Comparison of ENCODE assay signal across 31 cellular contexts in the genomic region with DNA sequence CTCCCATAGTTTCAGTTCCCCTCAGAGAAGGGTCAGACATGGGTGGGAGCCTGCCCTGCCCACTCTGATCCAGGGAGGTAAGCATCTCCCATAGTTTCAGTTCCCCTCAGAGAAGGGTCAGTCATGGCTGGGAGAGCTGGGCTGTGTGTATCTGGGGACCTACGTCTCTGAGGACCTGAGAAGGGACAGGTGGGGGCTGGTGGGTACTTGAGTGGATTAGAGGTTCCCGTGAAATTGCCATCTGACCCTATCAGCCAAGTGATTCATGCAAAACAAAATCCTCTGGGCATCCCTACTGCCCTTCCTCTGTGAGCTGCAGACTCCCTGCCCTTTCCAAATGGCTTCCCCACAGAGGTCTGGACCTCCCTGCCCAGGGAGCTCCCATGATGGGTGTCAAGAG. TPM values are rescaled to one million over a fixed set of nuclear protein-coding genes. Genes with fewer than 3 reads are reported as not detected.
"Had no signal": no experiment of that assay in that cellular context is flagged by ENCODE, and none has a peak within 500 bp of the region (broad histone marks: within the 10 kb centered on the region; RNA-seq: fewer than 3 reads in every experiment).

No MANE protein-coding gene starts in this region.

- H3K4me3 ChIP-seq: adrenal gland, cardiac muscle cell, esophagus squamous epithelium, hepatocyte, pancreas, prostate gland, thyroid gland, upper lobe of left lung, vagina had no signal

- H2AFZ ChIP-seq: hepatocyte had no signal

- H3K27me3 ChIP-seq: adrenal gland, hepatocyte, pancreas, thyroid gland, upper lobe of left lung, vagina had no signal

- H3K36me3 ChIP-seq: adrenal gland, cardiac muscle cell, esophagus squamous epithelium, pancreas, prostate gland, thyroid gland, upper lobe of left lung, vagina had no signal

- H3K27ac ChIP-seq: adrenal gland, cardiac muscle cell, esophagus squamous epithelium, hepatocyte, pancreas, prostate gland, thyroid gland, upper lobe of left lung, vagina had no signal

- H3K9me3 ChIP-seq: adrenal gland, esophagus squamous epithelium, pancreas, prostate gland, thyroid gland, upper lobe of left lung, vagina had no signal

- H3K4me2 ChIP-seq: hepatocyte had no signal

- H3K4me1 ChIP-seq: adrenal gland, prostate gland had no signal

- H3K79me2 ChIP-seq: hepatocyte had no signal

- DNase-seq: activated CD4-positive, alpha-beta T cell treated with anti-CD3 and anti-CD28 coated beads, Interleukin-2, amount 50 U/mL, for 1 hour; activated CD8-positive, alpha-beta T cell treated with anti-CD3 and anti-CD28 coated beads for 36 hours; activated naive CD4-positive, alpha-beta T cell treated with anti-CD3 and anti-CD28 coated beads for 36 hours; activated naive CD8-positive, alpha-beta T cell treated with anti-CD3 and anti-CD28 coated beads for 36 hours; activated T-cell treated with anti-CD3 and anti-CD28 coated beads, Interleukin-2, amount 50 U/mL, for 4 hours; adrenal gland; aorta; esophagus squamous epithelium; foreskin melanocyte; glutamatergic neuron; left cardiac atrium; left ventricle myocardium superior; pancreas; retina; small intestine; stimulated activated CD4-positive, alpha-beta T cell treated with anti-CD3 and anti-CD28 coated beads, Interleukin-4, amount 100 ng/mL, for 4 hours; stimulated activated CD8-positive, alpha-beta memory T cell treated with anti-CD3 and anti-CD28 coated beads, Interleukin-4, amount 100 ng/mL, for 48 hours; T-helper 2 cell; thyroid gland had no signal

- ATAC-seq: activated CD8-positive, alpha-beta T cell treated with anti-CD3 and anti-CD28 coated beads for 36 hours; activated T-cell treated with anti-CD3 and anti-CD28 coated beads, Interleukin-2, amount 50 U/mL, for 4 hours; activated T-helper 17 cell treated with anti-CD3 and anti-CD28 coated beads, Interleukin-2, amount 50 U/mL, for 72 hours; left cardiac atrium; left ventricle myocardium superior; pancreas; sciatic nerve; stimulated activated memory B cell treated with anti-CD40 and anti-IgM and Interleukin-4, amounts not matched to agents 10 μg/mL and 1 μg/mL and 100 μg/mL, for 72 hours; stimulated activated naive CD8-positive, alpha-beta T cell treated with anti-CD3 and anti-CD28 coated beads, Interleukin-15, amount 100 ng/mL, for 72 hours; WTC11 had no signal

RNA-seq across cellular contexts. Expression of gene ENHO, which starts 3.9 kb away (rescaled TPM):
- total RNA-seq: activated CD8-positive, alpha-beta T cell treated with anti-CD3 and anti-CD28 coated beads for 36 hours; activated T-cell treated with anti-CD3 and anti-CD28 coated beads, Interleukin-2, amount 50 U/mL, for 4 hours; activated T-helper 17 cell treated with anti-CD3 and anti-CD28 coated beads, Interleukin-2, amount 50 U/mL, for 72 hours; aorta; lung microvascular endothelial cell; mesenteric fat pad; thyroid gland; vagina had no signal
